30 cellular contexts compared by ENCODE assay signal in genomic region chr14:64963611-64964010, GRCh38. TPM values are rescaled to one million over a fixed set of nuclear protein-coding genes. Genes with fewer than 3 reads are reported as not detected.
A peak's percentile ranks its signal among the peaks of the same experiment; 100 is the strongest.
DNase-seq lines count a peak whose midpoint lies in the region; ATAC-seq, FAIRE-seq and TF ChIP-seq lines count a peak whose summit lies in the region.
"Had no signal": no experiment of that assay in that cellular context is flagged by ENCODE, and none has a peak within 500 bp of the region (broad histone marks: within the 10 kb centered on the region; RNA-seq: fewer than 3 reads in every experiment).

No MANE protein-coding gene starts in this region.

- no peak overlapping the region for H3K9ac ChIP-seq in Karpas-422 (ENCODE audit: low read length)
- no peak overlapping the region for H3K9ac ChIP-seq in K562 (ENCODE audit: insufficient read depth in 1 of 2, low read depth in 2 of 2, low read length in 2 of 2)
- no peak overlapping the region for H3K9ac ChIP-seq in PC-3 (ENCODE audit: low read length)
- H3K9ac ChIP-seq: KMS-11 had no signal

- H3K9me1 ChIP-seq in K562 (ENCODE audit: control insufficient read depth, insufficient read depth, low read length): peaks cover 5% of the 10 kb centered on the region

- peak; percentile 21 to 38 (median 32); a peak in 3 of 6 replicates for TF ChIP-seq CTCF in K562 (IDR thresholded peaks at IDR 0.05 in 2 of 3, conservative IDR thresholded peaks at IDR 0.05 in 1 of 3; ENCODE audit: insufficient read depth in 2 of 3, low read depth in 1 of 3, low read length in 3 of 3)
- no peak; the same call in 1 of the 2 replicates for TF ChIP-seq CTCF in PC-3 (conservative IDR thresholded peaks at IDR 0.05; ENCODE audit: low read depth, low read length)

- H3K4me1 ChIP-seq in Karpas-422 (ENCODE audit: low read length): peaks cover 36% of the 10 kb centered on the region
- H3K4me1 ChIP-seq in K562 (replicated peaks in 1 of 2; ENCODE audit: control insufficient read depth in 2 of 2, insufficient read depth in 2 of 2, low read length in 2 of 2): no peaks in the 10 kb centered on the region; a peak in 1 of 5 replicates
- peaks cover 14% of the 10 kb centered on the region for H3K4me1 ChIP-seq in PC-3 (ENCODE audit: insufficient read depth, low read length)
- H3K4me1 ChIP-seq: right atrium auricular region had no signal

- H3K79me2 ChIP-seq in Karpas-422 (ENCODE audit: low read length) (no peaks in the 10 kb centered on the region), K562 (ENCODE audit: control insufficient read depth, insufficient read depth, low read length) (no peaks in the 10 kb centered on the region), PC-3 (ENCODE audit: low read length) (no peaks in the 10 kb centered on the region)

- peak; percentile 16 for DNase-seq in DMS 273 (lab: John Stamatoyannopoulos, UW; ENCODE audit: unreplicated experiment)
- no peak for DNase-seq in DMS 273 treated with DMSO at 0.1 percent for 48 hours (lab: John Stamatoyannopoulos, UW)
- DNase-seq in Karpas-422: peak; percentile 52
- DNase-seq in K562 (ENCODE audit: extremely low read depth in 1 of 4, low spot score in 3 of 4): peak in 1 of 4 experiments; percentile 26
- DNase-seq in islet precursor cell: no peak
- DNase-seq in PC-3: no peak
- no peak for DNase-seq in SIG-M5 treated with dmso at 0.1 percent for 504 hours (lab: John Stamatoyannopoulos, UW; ENCODE audit: unreplicated experiment)
- no peak for DNase-seq in hepatic stellate cell (ENCODE audit: low spot score)
- DNase-seq: 8988T; activated CD4-positive, alpha-beta T cell treated with anti-CD3 and anti-CD28 coated beads for 48 hours; activated naive CD4-positive, alpha-beta T cell; activated T-cell treated with anti-CD3 and anti-CD28 coated beads, Interleukin-2, amount 50 U/mL, for 24 hours; DMS53; GF-D8; NCI-H1694 treated with DMSO at 0.1 percent for 48 hours; NCI-H2171; ovary; stimulated activated CD4-positive, alpha-beta T cell treated with anti-CD3 and anti-CD28 coated beads, Interleukin-4, amount 100 ng/mL, for 4 hours; stimulated activated naive CD4-positive, alpha-beta T cell treated with Interleukin-2 at 50 U/mL for 16 hours; T-helper 17 cell had no signal

- in situ Hi-C loops in K562 (cut with MboI): no loop called here

- H3K36me3 ChIP-seq in Karpas-422 (ENCODE audit: insufficient read depth, low read length) (no peaks in the 10 kb centered on the region), K562 (ENCODE audit: control insufficient read depth, insufficient read depth, low read length) (no peaks in the 10 kb centered on the region), PC-3 (ENCODE audit: low read depth, low read length) (no peaks in the 10 kb centered on the region)
- H3K36me3 ChIP-seq: breast epithelium, ovary, right atrium auricular region had no signal

- H3K9me3 ChIP-seq in Karpas-422 (ENCODE audit: low read length) (no peaks in the 10 kb centered on the region), K562 (replicated peaks; ENCODE audit: control insufficient read depth, insufficient read depth, low read depth, low read length) (no peaks in the 10 kb centered on the region), PC-3 (ENCODE audit: low read length) (no peaks in the 10 kb centered on the region)
- H3K9me3 ChIP-seq: breast epithelium, ovary, right atrium auricular region had no signal

- no peak for FAIRE-seq in K562 (lab: Jason Lieb, UNC)
- FAIRE-seq: GM12892, kidney had no signal

- WGBS in K562 (ENCODE audit: insufficient coverage, low coverage, missing lambda C conversion rate): 0% methylated on average over 1 of the region's 1 CpG

- BruUV-seq in K562 (replicated peaks; lab: Mats Ljungman, UMichigan): no TSS peak
- BruUV-seq in PC-3 (replicated peaks; lab: Mats Ljungman, UMichigan): no TSS peak

- H3K4me2 ChIP-seq in Karpas-422 (ENCODE audit: low read depth, low read length, poor library complexity, severe bottlenecking): no peak overlapping the region
- H3K4me2 ChIP-seq in K562 (ENCODE audit: insufficient read depth, low read length): no peak overlapping the region
- H3K4me2 ChIP-seq in PC-3 (ENCODE audit: low read length): no peak overlapping the region
- H3K4me2 ChIP-seq: KMS-11 had no signal

- peak; percentile 81 for ATAC-seq in K562
- no peak for ATAC-seq in PC-3
- ATAC-seq: T-helper 17 cell had no signal

- no peak overlapping the region for H3K27ac ChIP-seq in Karpas-422 (ENCODE audit: low read length)
- no peak overlapping the region for H3K27ac ChIP-seq in K562 (ENCODE audit: extremely low read depth, low read depth, low read length)
- H3K27ac ChIP-seq in PC-3 (ENCODE audit: low read length): no peak overlapping the region
- H3K27ac ChIP-seq: breast epithelium, KMS-11, ovary, right atrium auricular region had no signal

- POLR2A ChIA-PET in K562 (lab: Yijun Ruan, JAX): no interaction called here
- POLR2A ChIA-PET in PC-3 (lab: Charles Lee; ENCODE audit: unreplicated experiment): no interaction called here

- TF ChIP-seq POLR2A in K562 (conservative IDR thresholded peaks at IDR 0.05): no peak

- no peaks in the 10 kb centered on the region for H3F3A ChIP-seq in PC-3 (ENCODE audit: low read length, unreplicated experiment)

- no peak overlapping the region for H2AFZ ChIP-seq in Karpas-422 (ENCODE audit: low read length)
- H2AFZ ChIP-seq in K562 (ENCODE audit: low read depth, low read length): no peak overlapping the region
- no peak overlapping the region for H2AFZ ChIP-seq in PC-3 (ENCODE audit: low read length)

- H3K27me3 ChIP-seq in Karpas-422 (ENCODE audit: low read length) (no peaks in the 10 kb centered on the region), K562 (ENCODE audit: control insufficient read depth in 2 of 2, insufficient read depth in 2 of 2, low read length in 2 of 2) (peaks cover 0 to 4% of the 10 kb centered on the region in 2 experiments; a peak in 1 of 5 replicates), PC-3 (ENCODE audit: low read length) (no peaks in the 10 kb centered on the region)
- H3K27me3 ChIP-seq: breast epithelium, ovary, right atrium auricular region had no signal

- H4K20me1 ChIP-seq in Karpas-422 (ENCODE audit: insufficient read depth, low read depth, low read length): peaks cover 5% of the 10 kb centered on the region; the same call in 1 of the 2 replicates
- peaks cover 6% of the 10 kb centered on the region for H4K20me1 ChIP-seq in K562 (replicated peaks; ENCODE audit: control insufficient read depth, insufficient read depth, low read length)
- no peaks in the 10 kb centered on the region for H4K20me1 ChIP-seq in PC-3 (ENCODE audit: low read length)

- TF ChIP-seq EP300 in K562 (IDR thresholded peaks at IDR 0.05; ENCODE audit: low read length): no peak

- H3K9me2 ChIP-seq in Karpas-422 (replicated peaks; ENCODE audit: insufficient read depth, low read length): no peaks in the 10 kb centered on the region
- no peaks in the 10 kb centered on the region for H3K9me2 ChIP-seq in PC-3 (replicated peaks; ENCODE audit: low read length)

- no peak for TF ChIP-seq RAD21 in K562 (CRISPR knock-in tag; conservative IDR thresholded peaks at IDR 0.05 in 1 of 2, IDR thresholded peaks at IDR 0.05 in 1 of 2)

- intact Hi-C loops in K562 (cut with micrococcal nuclease) (no loop called here), PC-3 (cut with micrococcal nuclease) (no loop called here)

- CTCF ChIA-PET in K562 (lab: Yijun Ruan, JAX; ENCODE audit: low intra/inter-chr PET ratio): no interaction called here
- CTCF ChIA-PET in PC-3 (lab: Charles Lee): no interaction called here

- H3K4me3 ChIP-seq in Karpas-422 (ENCODE audit: low read length) (no peak overlapping the region), K562 (no peak overlapping the region), PC-3 (ENCODE audit: low read length) (no peak overlapping the region)
- H3K4me3 ChIP-seq: breast epithelium, ovary, right atrium auricular region had no signal

RNA-seq across cellular contexts. Expression of gene RAB15, which starts 8.5 kb away (rescaled TPM):
- 0.83 and 1.2 TPM in 2 replicates for total RNA-seq in Karpas-422 (2014; rRNA removed; shearing (Covaris generic); ENCODE audit: low replicate concordance)
- total RNA-seq in K562 (2011; cell fraction: chromatin; rRNA removed; ENCODE audit: low replicate concordance): 0.16 and 0.35 TPM in 2 replicates
- 0.17 TPM in 1 of 2 replicates, not detected in the other for total RNA-seq in K562 (2011; cell fraction: nucleolus; rRNA removed)
- total RNA-seq in K562 (2011; cell fraction: nucleoplasm; rRNA removed): 0.15 TPM in 1 of 2 replicates, not detected in the other
- 0.08 and 0.09 TPM in 2 replicates for total RNA-seq in K562 (2014; rRNA removed)
- 0.13 and 0.15 TPM in 2 replicates for total RNA-seq in K562 (2014; rRNA removed; fragmentation: Illumina TruSeq; extraction: Trizol)
- 0.08 and 0.14 TPM in 2 replicates for total RNA-seq in K562 (2015; rRNA removed; fragmentation: Illumina TruSeq; extraction: Trizol)
- total RNA-seq in K562 (2021): 0.11 and 0.16 TPM in 2 replicates
- 0.05 and 0.17 TPM in 2 replicates for polyA plus RNA-seq in K562 (2011; rRNA removed)
- 0.12 and 0.31 TPM in 2 replicates for polyA plus RNA-seq in K562 (2011; cell fraction: cytosol; rRNA removed)
- polyA plus RNA-seq in K562 (2011; cell fraction: nucleus; rRNA removed): 0.41 and 0.68 TPM in 2 replicates
- 0.49 and 0.64 TPM in 2 replicates for polyA plus RNA-seq in K562 (2012)
- polyA plus RNA-seq in K562 (2014; fragmentation: Illumina TruSeq; extraction: Trizol): 0.21 and 0.25 TPM in 2 replicates
- polyA plus RNA-seq in K562 (2014; fragmentation: Nextera tagmentation; extraction: Ambion mirVana): not detected
- polyA plus RNA-seq in K562 (2014; rRNA removed): 0.30 and 0.53 TPM in 2 replicates
- 0.25 TPM in 1 of 2 replicates, not detected in the other for polyA minus RNA-seq in K562 (2011; rRNA and poly(A)+ RNA removed)
- polyA minus RNA-seq in K562 (2011; cell fraction: cytosol; rRNA and poly(A)+ RNA removed): not detected in 2 replicates
- not detected in 2 replicates for polyA minus RNA-seq in K562 (2011; cell fraction: nucleus; rRNA and poly(A)+ RNA removed)
- total RNA-seq in PC-3 (2014; rRNA removed): 20.6 and 27.0 TPM in 2 replicates

RNA-seq across cellular contexts. Expression of gene GPX2, which starts 21.1 kb away (rescaled TPM):
- total RNA-seq in Karpas-422 (2014; rRNA removed; shearing (Covaris generic); ENCODE audit: low replicate concordance): not detected in 2 replicates
- total RNA-seq in K562 (2011; cell fraction: chromatin; rRNA removed; ENCODE audit: low replicate concordance): not detected in 2 replicates
- not detected in 2 replicates for total RNA-seq in K562 (2011; cell fraction: nucleolus; rRNA removed)
- total RNA-seq in K562 (2011; cell fraction: nucleoplasm; rRNA removed): not detected in 2 replicates
- not detected in 2 replicates for total RNA-seq in K562 (2014; rRNA removed)
- total RNA-seq in K562 (2014; rRNA removed; fragmentation: Illumina TruSeq; extraction: Trizol): not detected in 2 replicates
- total RNA-seq in K562 (2015; rRNA removed; fragmentation: Illumina TruSeq; extraction: Trizol): not detected in 2 replicates
- total RNA-seq in K562 (2021): 0.24 and 0.56 TPM in 2 replicates
- not detected in 2 replicates for polyA plus RNA-seq in K562 (2011; rRNA removed)
- not detected in 2 replicates for polyA plus RNA-seq in K562 (2011; cell fraction: cytosol; rRNA removed)
- polyA plus RNA-seq in K562 (2011; cell fraction: nucleus; rRNA removed): not detected in 2 replicates
- not detected in 2 replicates for polyA plus RNA-seq in K562 (2012)
- polyA plus RNA-seq in K562 (2014; fragmentation: Illumina TruSeq; extraction: Trizol): not detected in 2 replicates
- not detected for polyA plus RNA-seq in K562 (2014; fragmentation: Nextera tagmentation; extraction: Ambion mirVana)
- not detected in 2 replicates for polyA plus RNA-seq in K562 (2014; rRNA removed)
- polyA minus RNA-seq in K562 (2011; rRNA and poly(A)+ RNA removed): not detected in 2 replicates
- not detected in 2 replicates for polyA minus RNA-seq in K562 (2011; cell fraction: cytosol; rRNA and poly(A)+ RNA removed)
- polyA minus RNA-seq in K562 (2011; cell fraction: nucleus; rRNA and poly(A)+ RNA removed): not detected in 2 replicates
- total RNA-seq in PC-3 (2014; rRNA removed): 2.9 and 4.3 TPM in 2 replicates
- total RNA-seq: activated CD8-positive, alpha-beta memory T cell treated with anti-CD3 and anti-CD28 coated beads for 36 hours; fibroblast of lung; HT1080; mononuclear cell; right atrium auricular region; RPMI7951; T-helper 17 cell had no signal
- polyA plus RNA-seq: fibroblast of lung, ovary had no signal

RNA-seq across cellular contexts. Expression of gene FNTB, which starts 23.1 kb away (rescaled TPM):
- 15.2 and 16.0 TPM in 2 replicates for total RNA-seq in Karpas-422 (2014; rRNA removed; shearing (Covaris generic); ENCODE audit: low replicate concordance)
- 47.5 and 49.5 TPM in 2 replicates for total RNA-seq in K562 (2011; cell fraction: chromatin; rRNA removed; ENCODE audit: low replicate concordance)
- total RNA-seq in K562 (2011; cell fraction: nucleolus; rRNA removed): 29.6 and 31.0 TPM in 2 replicates
- total RNA-seq in K562 (2011; cell fraction: nucleoplasm; rRNA removed): 18.6 and 28.7 TPM in 2 replicates
- total RNA-seq in K562 (2014; rRNA removed) (6.9 and 7.3 TPM in 2 replicates), K562 (2014; rRNA removed; fragmentation: Illumina TruSeq; extraction: Trizol) (8.9 and 11.7 TPM in 2 replicates), K562 (2015; rRNA removed; fragmentation: Illumina TruSeq; extraction: Trizol) (10.9 and 11.0 TPM in 2 replicates), K562 (2021) (12.2 and 13.8 TPM in 2 replicates), PC-3 (2014; rRNA removed) (19.5 and 28.1 TPM in 2 replicates)
- polyA plus RNA-seq in K562 (2011; rRNA removed) (16.5 and 18.5 TPM in 2 replicates), K562 (2014; fragmentation: Illumina TruSeq; extraction: Trizol) (12.1 and 15.6 TPM in 2 replicates), K562 (2014; fragmentation: Nextera tagmentation; extraction: Ambion mirVana) (10 to 100 TPM; 14.1 to 23.2 TPM), K562 (2014; rRNA removed) (10.6 and 12.9 TPM in 2 replicates)
- polyA plus RNA-seq in K562 (2011; cell fraction: cytosol; rRNA removed): 18.8 and 20.8 TPM in 2 replicates
- 31.7 and 33.9 TPM in 2 replicates for polyA plus RNA-seq in K562 (2011; cell fraction: nucleus; rRNA removed)
- polyA plus RNA-seq in K562 (2012): 10.2 and 13.4 TPM in 2 replicates
- polyA minus RNA-seq in K562 (2011; rRNA and poly(A)+ RNA removed): 24.4 and 25.7 TPM in 2 replicates
- 13.8 and 21.2 TPM in 2 replicates for polyA minus RNA-seq in K562 (2011; cell fraction: cytosol; rRNA and poly(A)+ RNA removed)
- polyA minus RNA-seq in K562 (2011; cell fraction: nucleus; rRNA and poly(A)+ RNA removed): 17.5 and 42.0 TPM in 2 replicates

RNA-seq across cellular contexts. Expression of gene CHURC1, which starts 49.4 kb away (rescaled TPM):
- 84.9 and 136 TPM in 2 replicates for total RNA-seq in Karpas-422 (2014; rRNA removed; shearing (Covaris generic); ENCODE audit: low replicate concordance)
- total RNA-seq in K562 (2011; cell fraction: chromatin; rRNA removed; ENCODE audit: low replicate concordance): 20.7 and 44.8 TPM in 2 replicates
- 12.2 and 14.9 TPM in 2 replicates for total RNA-seq in K562 (2011; cell fraction: nucleolus; rRNA removed)
- 36.7 and 52.4 TPM in 2 replicates for total RNA-seq in K562 (2011; cell fraction: nucleoplasm; rRNA removed)
- total RNA-seq in K562 (2014; rRNA removed) (27.3 and 29.6 TPM in 2 replicates), K562 (2014; rRNA removed; fragmentation: Illumina TruSeq; extraction: Trizol) (83.4 and 85.1 TPM in 2 replicates), K562 (2015; rRNA removed; fragmentation: Illumina TruSeq; extraction: Trizol) (42.7 and 45.6 TPM in 2 replicates), K562 (2021) (38.7 and 44.5 TPM in 2 replicates), PC-3 (2014; rRNA removed) (44.0 and 50.3 TPM in 2 replicates)
- polyA plus RNA-seq in K562 (2011; rRNA removed) (90.3 and 106 TPM in 2 replicates), K562 (2014; fragmentation: Illumina TruSeq; extraction: Trizol) (43.3 and 45.2 TPM in 2 replicates), K562 (2014; fragmentation: Nextera tagmentation; extraction: Ambion mirVana) (100 to 1,000 TPM; 223 to 239 TPM), K562 (2014; rRNA removed) (33.6 and 42.5 TPM in 2 replicates)
- polyA plus RNA-seq in K562 (2011; cell fraction: cytosol; rRNA removed): 19.7 and 50.2 TPM in 2 replicates
- 17.4 and 27.1 TPM in 2 replicates for polyA plus RNA-seq in K562 (2011; cell fraction: nucleus; rRNA removed)
- polyA plus RNA-seq in K562 (2012): 24.0 and 41.3 TPM in 2 replicates
- polyA minus RNA-seq in K562 (2011; rRNA and poly(A)+ RNA removed): 19.0 and 19.5 TPM in 2 replicates
- 7.2 and 11.5 TPM in 2 replicates for polyA minus RNA-seq in K562 (2011; cell fraction: cytosol; rRNA and poly(A)+ RNA removed)
- polyA minus RNA-seq in K562 (2011; cell fraction: nucleus; rRNA and poly(A)+ RNA removed): 11.2 and 26.0 TPM in 2 replicates

Comparison
In these comparisons a context has a peak if more than half of its experiments do, and no peak if none do; other contexts are left out.
1. DNase-seq: peak in DMS 273 (single experiment) and Karpas-422 (single experiment); none in DMS 273 treated with DMSO at 0.1 percent for 48 hours (single experiment), islet precursor cell (single experiment), PC-3 (single experiment), SIG-M5 treated with dmso at 0.1 percent for 504 hours (single experiment) and hepatic stellate cell (single experiment).